ENCODE assay signal across 24 cellular contexts in genomic region chr15:91625506-91625905, GRCh38.
"Had no signal": no experiment of that assay in that cellular context is flagged by ENCODE, and none has a peak within 500 bp of the region (broad histone marks: within the 10 kb centered on the region; RNA-seq: fewer than 3 reads in every experiment).

No MANE protein-coding gene starts in this region.

- H3K4me1 ChIP-seq: lower lobe of right lung, spleen, testis, vagina had no signal

- ATAC-seq: activated CD4-positive, alpha-beta T cell treated with anti-CD3 and anti-CD28 coated beads for 36 hours; activated T-cell treated with anti-CD3 and anti-CD28 coated beads, Interleukin-2, amount 50 U/mL, for 4 hours; gastroesophageal sphincter; heart left ventricle; lower lobe of right lung; WTC11 had no signal

- H3K27ac Mint-ChIP-seq: activated CD4-positive, alpha-beta T cell treated with anti-CD3 and anti-CD28 coated beads for 36 hours; activated naive CD4-positive, alpha-beta T cell treated with anti-CD3 and anti-CD28 coated beads, Interleukin-2, amount 10 ng/mL, durations not matched to agents 7 days and 5 days; activated T-helper 2 cell treated with anti-CD3 and anti-CD28 coated beads, Interferon-gamma antibody, Interleukin-2, Interleukin-4, amounts not matched to agents 10 μg/mL and 5 μg/mL and 100 μg/mL, durations not matched to agents 14 hours and 24 hours and 36 hours; dendritic cell treated with granulocyte-macrophage colony-stimulating factor and Interleukin-4, amounts not matched to agents 40 ng/mL and 50 ng/mL, for 4 days; naive B cell; T-helper 1 cell treated with Interleukin-12 subunit alpha and Interleukin-12 subunit beta and Interleukin-4 antibody, amounts not matched to agents 30 μg/mL and 1 μg/mL, for 36 hours; type B pancreatic cell; WTC11 had no signal

- H3K36me3 ChIP-seq: gastroesophageal sphincter, heart left ventricle, lower lobe of right lung, spleen, vagina had no signal

- DNase-seq: activated CD4-positive, alpha-beta T cell treated with anti-CD3 and anti-CD28 coated beads for 36 hours; activated CD4-positive, alpha-beta T cell treated with anti-CD3 and anti-CD28 coated beads, Interleukin-2, amount 50 U/mL, for 48 hours; activated CD8-positive, alpha-beta memory T cell treated with anti-CD3 and anti-CD28 coated beads, Interleukin-2, amount 50 U/mL, for 48 hours; activated naive CD4-positive, alpha-beta T cell treated with anti-CD3 and anti-CD28 coated beads, Interleukin-2, amount 10 ng/mL, durations not matched to agents 7 days and 5 days; activated T-cell treated with anti-CD3 and anti-CD28 coated beads, Interleukin-2, amount 50 U/mL, for 4 hours; amygdala; caudate nucleus; effector CD8-positive, alpha-beta T cell; heart left ventricle; lower lobe of right lung; naive B cell; posterior cingulate gyrus; spleen; stimulated activated CD4-positive, alpha-beta T cell treated with anti-CD3 and anti-CD28 coated beads, Interleukin-4, amount 100 ng/mL, for 1 hour; stimulated activated naive CD4-positive, alpha-beta T cell; T1000; testis had no signal

- H3K27me3 ChIP-seq: gastroesophageal sphincter, testis, vagina had no signal

- H3K4me3 Mint-ChIP-seq: activated CD4-positive, alpha-beta T cell treated with anti-CD3 and anti-CD28 coated beads for 36 hours; activated naive CD4-positive, alpha-beta T cell treated with anti-CD3 and anti-CD28 coated beads, Interleukin-2, amount 10 ng/mL, durations not matched to agents 7 days and 5 days; activated T-cell treated with anti-CD3 and anti-CD28 coated beads, Interleukin-2, amount 50 U/mL, for 4 hours; dendritic cell treated with granulocyte-macrophage colony-stimulating factor and Interleukin-4, amounts not matched to agents 40 ng/mL and 50 ng/mL, for 4 days; naive B cell; T-helper 1 cell treated with Interleukin-12 subunit alpha and Interleukin-12 subunit beta and Interleukin-4 antibody, amounts not matched to agents 30 μg/mL and 1 μg/mL, for 36 hours; type B pancreatic cell; WTC11 had no signal

- H3K27me3 Mint-ChIP-seq: activated CD4-positive, alpha-beta T cell treated with anti-CD3 and anti-CD28 coated beads for 36 hours had no signal

- H3K4me3 ChIP-seq: gastroesophageal sphincter, heart left ventricle, lower lobe of right lung, spleen, testis, vagina had no signal

- H3K4me1 Mint-ChIP-seq: activated CD4-positive, alpha-beta T cell treated with anti-CD3 and anti-CD28 coated beads for 36 hours; activated naive CD4-positive, alpha-beta T cell treated with anti-CD3 and anti-CD28 coated beads, Interleukin-2, amount 10 ng/mL, durations not matched to agents 7 days and 5 days; naive B cell had no signal

- H3K9me3 ChIP-seq: gastroesophageal sphincter, lower lobe of right lung, testis, vagina had no signal

- H3K27ac ChIP-seq: heart left ventricle, lower lobe of right lung, spleen, testis, vagina had no signal

- H3K36me3 Mint-ChIP-seq: activated naive CD4-positive, alpha-beta T cell treated with anti-CD3 and anti-CD28 coated beads, Interleukin-2, amount 10 ng/mL, durations not matched to agents 7 days and 5 days; naive B cell; type B pancreatic cell; WTC11 had no signal

- H3K9me3 Mint-ChIP-seq: activated naive CD4-positive, alpha-beta T cell treated with anti-CD3 and anti-CD28 coated beads, Interleukin-2, amount 10 ng/mL, durations not matched to agents 7 days and 5 days; activated T-cell treated with anti-CD3 and anti-CD28 coated beads, Interleukin-2, amount 50 U/mL, for 4 hours; activated T-helper 2 cell treated with anti-CD3 and anti-CD28 coated beads, Interferon-gamma antibody, Interleukin-2, Interleukin-4, amounts not matched to agents 10 μg/mL and 5 μg/mL and 100 μg/mL, durations not matched to agents 14 hours and 24 hours and 36 hours; dendritic cell treated with granulocyte-macrophage colony-stimulating factor and Interleukin-4, amounts not matched to agents 40 ng/mL and 50 ng/mL, for 4 days; T-helper 1 cell treated with Interleukin-12 subunit alpha and Interleukin-12 subunit beta and Interleukin-4 antibody, amounts not matched to agents 30 μg/mL and 1 μg/mL, for 36 hours; type B pancreatic cell had no signal
